ENCODE assay signal across 1 cellular context in genomic region chr16:3171855-3172593, GRCh38.
TF ChIP-seq lines count a peak whose summit lies in the region.

No MANE protein-coding gene starts in this region.

TF ChIP-seq in HepG2, 621 proteins besides CTCF, POLR2A, EP300 and RAD21 (continued from another document and continues in another):
- TF ChIP-seq RERE (CRISPR knock-in tag; IDR thresholded peaks at IDR 0.05; ENCODE audit: low read depth) (0 out of 2 replicates have a peak, but pooled peaks have one; percentile 15), ZGPAT (CRISPR knock-in tag; IDR thresholded peaks at IDR 0.05) (peak; percentile 74; the same call in 1 of the 2 replicates), ZBTB43 (CRISPR knock-in tag; conservative IDR thresholded peaks at IDR 0.05) (no peak), NRL (CRISPR knock-in tag; IDR thresholded peaks at IDR 0.05; ENCODE audit: borderline replicate concordance) (peak; percentile 30; the same call in 1 of the 2 replicates), FOSL2 (CRISPR knock-in tag; IDR thresholded peaks at IDR 0.05) (0 out of 2 replicates have a peak, but pooled peaks have one; percentile 21), ZNF891 (CRISPR knock-in tag; IDR thresholded peaks at IDR 0.05) (peak; percentile 38; the same call in 1 of the 2 replicates), MAX (IDR thresholded peaks at IDR 0.05) (peak; percentile 24; the same call in 1 of the 2 replicates), ETV5 (CRISPR knock-in tag; IDR thresholded peaks at IDR 0.05; ENCODE audit: borderline replicate concordance) (peak; percentile 14; the same call in 1 of the 2 replicates), RNF2 (conservative IDR thresholded peaks at IDR 0.05; ENCODE audit: low read depth) (0 out of 2 replicates have a peak, but pooled peaks have one; percentile 31), ADNP (CRISPR knock-in tag; IDR thresholded peaks at IDR 0.05) (0 out of 2 replicates have a peak, but pooled peaks have one; percentile 21), UBTF (CRISPR knock-in tag; IDR thresholded peaks at IDR 0.05) (peak; percentile 81), PAWR (CRISPR knock-in tag; IDR thresholded peaks at IDR 0.05; ENCODE audit: borderline replicate concordance) (no peak), ZEB1 (IDR thresholded peaks at IDR 0.05; ENCODE audit: insufficient replicate concordance, low read depth) (peak; percentile 72), ZNF709 (CRISPR knock-in tag; IDR thresholded peaks at IDR 0.05) (peak; percentile 67; the same call in 1 of the 2 replicates), ZFP36L1 (CRISPR knock-in tag; IDR thresholded peaks at IDR 0.05) (0 out of 2 replicates have a peak, but pooled peaks have one; percentile 38), ZFP91 (CRISPR knock-in tag; IDR thresholded peaks at IDR 0.05; ENCODE audit: borderline replicate concordance) (0 out of 2 replicates have a peak, but pooled peaks have one; percentile 16), POGZ (CRISPR knock-in tag; IDR thresholded peaks at IDR 0.05) (0 out of 2 replicates have a peak, but pooled peaks have one; percentile 27), ZNF547 (CRISPR knock-in tag; IDR thresholded peaks at IDR 0.05) (0 out of 2 replicates have a peak, but pooled peaks have one; percentile 36), SSRP1 (CRISPR knock-in tag; IDR thresholded peaks at IDR 0.05) (0 out of 2 replicates have a peak, but pooled peaks have one; percentile 60), ZBTB33 (CRISPR knock-in tag; IDR thresholded peaks at IDR 0.05) (0 out of 2 replicates have a peak, but pooled peaks have one; percentile 10), PATZ1 (CRISPR knock-in tag; IDR thresholded peaks at IDR 0.05) (peak; percentile 41; the same call in 1 of the 2 replicates), ZNF431 (CRISPR knock-in tag; IDR thresholded peaks at IDR 0.05; ENCODE audit: borderline replicate concordance, low read depth) (no peak), ZSCAN29 (CRISPR knock-in tag; conservative IDR thresholded peaks at IDR 0.05) (peak; percentile 92; the same call in 1 of the 2 replicates), ZNF558 (CRISPR knock-in tag; IDR thresholded peaks at IDR 0.05; ENCODE audit: borderline replicate concordance) (peak; percentile 43; the same call in 1 of the 2 replicates), SRF (IDR thresholded peaks at IDR 0.05; ENCODE audit: low read depth, low read length) (no peak), ZNF501 (CRISPR knock-in tag; IDR thresholded peaks at IDR 0.05) (no peak; the same call in 1 of the 2 replicates), TBX2 (CRISPR knock-in tag; IDR thresholded peaks at IDR 0.05; ENCODE audit: borderline replicate concordance) (peak; percentile 52; the same call in 1 of the 2 replicates), ZNF383 (CRISPR knock-in tag; IDR thresholded peaks at IDR 0.05; ENCODE audit: borderline replicate concordance) (no peak), HNRNPH1 (optimal IDR thresholded peaks at IDR 0.05; ENCODE audit: low read depth, low read length) (no peak), DNMT1 (CRISPR knock-in tag; IDR thresholded peaks at IDR 0.05) (0 out of 2 replicates have a peak, but pooled peaks have one; percentile 72), ZNF317 (CRISPR knock-in tag; IDR thresholded peaks at IDR 0.05) (peak; percentile 72; the same call in 1 of the 2 replicates), ZNF382 (CRISPR knock-in tag; IDR thresholded peaks at IDR 0.05; ENCODE audit: borderline replicate concordance) (no peak), TFE3 (CRISPR knock-in tag; IDR thresholded peaks at IDR 0.05) (no peak), ZXDC (CRISPR knock-in tag; IDR thresholded peaks at IDR 0.05) (0 out of 2 replicates have a peak, but pooled peaks have one; percentile 44)
